8 cellular contexts compared by ENCODE assay signal in the genomic region with DNA sequence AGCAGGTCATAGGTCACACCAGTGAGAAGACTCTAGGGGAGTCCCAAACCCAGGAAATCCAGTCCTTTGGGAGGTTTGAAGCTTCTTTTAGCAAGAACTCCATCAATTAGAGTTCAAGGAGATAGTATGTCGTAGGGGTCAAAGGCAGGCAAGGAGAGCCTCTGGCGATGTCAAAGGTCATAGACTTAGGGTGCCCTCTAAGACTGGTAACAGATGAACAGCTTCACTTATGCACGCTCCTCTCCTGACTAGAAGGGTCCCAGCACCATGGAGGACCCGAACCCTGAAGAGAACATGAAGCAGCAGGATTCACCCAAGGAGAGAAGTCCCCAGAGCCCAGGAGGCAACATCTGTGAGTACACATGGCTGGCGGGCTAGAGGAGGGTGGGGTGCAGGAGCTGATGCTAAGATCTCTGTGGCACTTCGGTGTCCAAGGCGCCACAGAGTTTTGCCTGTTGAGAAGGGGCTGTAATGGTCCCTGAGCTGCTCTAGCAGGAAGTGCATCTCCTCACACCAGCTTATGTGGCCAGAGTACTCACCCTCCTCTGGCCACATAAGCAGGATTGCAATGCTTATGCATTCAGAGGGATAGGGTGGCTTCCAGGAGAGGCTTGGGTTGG. TPM values are rescaled to one million over a fixed set of nuclear protein-coding genes. Genes with fewer than 3 reads are reported as not detected.
DNase-seq lines count a peak whose midpoint lies in the region; ATAC-seq, FAIRE-seq and TF ChIP-seq lines count a peak whose summit lies in the region.

No MANE protein-coding gene starts in this region.

- peak overlapping the region; percentile 81 for H3K4me2 ChIP-seq in SU-DHL-6 (ENCODE audit: low read depth, low read length, poor library complexity, severe bottlenecking)

- H3K4me3 ChIP-seq in SU-DHL-6 (ENCODE audit: insufficient read depth, low read length, poor library complexity, severe bottlenecking): peak overlapping the region; percentile 81
- peak overlapping the region; percentile 39 to 82 (median 74) for H3K4me3 ChIP-seq in esophagus squamous epithelium
- H3K4me3 ChIP-seq in retinal pigment epithelial cell (ENCODE audit: low read length): peak overlapping the region; percentile 79

- H3K27ac ChIP-seq in SU-DHL-6 (ENCODE audit: low read depth, low read length): peak overlapping the region; percentile 79
- peak overlapping the region; percentile 91 to 99 (median 98) for H3K27ac ChIP-seq in esophagus squamous epithelium

- H3K9me3 ChIP-seq in SU-DHL-6 (ENCODE audit: insufficient read depth, low read length) (no peaks in the 10 kb centered on the region), esophagus squamous epithelium (no peaks in the 10 kb centered on the region)

- DNase-seq in GM12892 (ENCODE audit: insufficient read length) (no peak), esophagus squamous epithelium (lab: John Stamatoyannopoulos, UW) (no peak), retinal pigment epithelial cell (ENCODE audit: low read depth) (no peak), mucosa of gallbladder (ENCODE audit: low spot score) (no peak), NCI-H2227 treated with DMSO at 0.1 percent for 48 hours (lab: John Stamatoyannopoulos, UW) (no peak), SHP77 treated with DMSO at 0.1 percent for 48 hours (lab: John Stamatoyannopoulos, UW) (no peak), sciatic nerve (ENCODE audit: low spot score) (no peak)

- 13 to 15% methylated on average over 5 to 6 of the region's 7 CpGs for WGBS in esophagus squamous epithelium, 2 donors

- intact Hi-C loops in esophagus squamous epithelium (cut with DNase I) (loop anchor here (10.0 kb wide), 1 partner anchor 62 kb away; a partner anchor contains a TSS), sciatic nerve (cut with DNase I) (loop anchor here (10.0 kb wide), 1 partner anchor 58 kb away; no protein-coding TSS in a partner anchor)

- H4K20me1 ChIP-seq in SU-DHL-6 (ENCODE audit: low read depth, low read length): no peaks in the 10 kb centered on the region

- no peaks in the 10 kb centered on the region for H3K36me3 ChIP-seq in SU-DHL-6 (ENCODE audit: low read length)
- peaks cover 13 to 64% (median 22%) of the 10 kb centered on the region in 3 donors for H3K36me3 ChIP-seq in esophagus squamous epithelium

- H2AFZ ChIP-seq in SU-DHL-6 (ENCODE audit: low read depth, low read length, severe bottlenecking): peak overlapping the region; percentile 88

- H3F3A ChIP-seq in SU-DHL-6 (ENCODE audit: insufficient read depth): peaks cover 8% of the 10 kb centered on the region; the same call in 1 of the 2 replicates

- TF ChIP-seq POLR2A in GM12892 (IDR thresholded peaks at IDR 0.05; ENCODE audit: low read depth, low read length) (no peak), esophagus squamous epithelium (IDR thresholded peaks at IDR 0.05) (no peak)

- peak overlapping the region; percentile 79 for H3K9ac ChIP-seq in SU-DHL-6 (ENCODE audit: low read length)

- peaks cover 27 to 54% (median 29%) of the 10 kb centered on the region in 3 donors for H3K4me1 ChIP-seq in esophagus squamous epithelium

- FAIRE-seq in GM12892 (lab: Jason Lieb, UNC): peak; percentile 21

- no peaks in the 10 kb centered on the region for H3K27me3 ChIP-seq in SU-DHL-6 (ENCODE audit: low read length)
- no peaks in the 10 kb centered on the region for H3K27me3 ChIP-seq in esophagus squamous epithelium

- ATAC-seq in sciatic nerve: no peak

- TF ChIP-seq CTCF in SU-DHL-6 (IDR thresholded peaks at IDR 0.05; ENCODE audit: insufficient read depth, low read length, poor library complexity, severe bottlenecking): no peak
- no peak for TF ChIP-seq CTCF in esophagus squamous epithelium (IDR thresholded peaks at IDR 0.05)
- no peak for TF ChIP-seq CTCF in retinal pigment epithelial cell (conservative IDR thresholded peaks at IDR 0.05; ENCODE audit: low read depth, low read length)

- peaks cover 15% of the 10 kb centered on the region for H3K79me2 ChIP-seq in SU-DHL-6 (ENCODE audit: insufficient read depth, low read length)

- H3K9me2 ChIP-seq in SU-DHL-6 (replicated peaks; ENCODE audit: insufficient read depth, low read length): no peaks in the 10 kb centered on the region

RNA-seq across cellular contexts. Expression of a gene that starts 0.6 kb away (rescaled TPM):
- 7.1 TPM for polyA plus RNA-seq in GM12892 (2012; ENCODE audit: missing spikeins)
- total RNA-seq in esophagus squamous epithelium: 10 to 100 TPM in 2 of 4 donors, 1 to 10 TPM in 2; 4.2 to 16.8 (median 10.0) TPM
- 17.9 TPM for total RNA-seq in mucosa of gallbladder
- total RNA-seq in sciatic nerve: 14.3 TPM

RNA-seq across cellular contexts. Expression of a gene that starts 1.0 kb away (rescaled TPM):
- polyA plus RNA-seq in GM12892 (2012; ENCODE audit: missing spikeins): 4.8 TPM
- 10 to 100 TPM in 3 of 4 donors, 1 to 10 TPM in 1; 9.6 to 18.4 (median 15.1) TPM for total RNA-seq in esophagus squamous epithelium
- total RNA-seq in mucosa of gallbladder: 35.7 TPM
- total RNA-seq in sciatic nerve: 22.2 TPM

RNA-seq across cellular contexts. Expression of a gene that starts 14.9 kb away (rescaled TPM):
- polyA plus RNA-seq in GM12892 (2012; ENCODE audit: missing spikeins): 0.34 TPM
- total RNA-seq in esophagus squamous epithelium (under 1 TPM in 1 of 4 donors, not detected in 3; 0.38 TPM), mucosa of gallbladder (0.52 TPM), sciatic nerve (0.58 TPM)

RNA-seq across cellular contexts. Expression of a gene that starts 21.4 kb away (rescaled TPM):
- 0.89 TPM for polyA plus RNA-seq in GM12892 (2012; ENCODE audit: missing spikeins)
- total RNA-seq in esophagus squamous epithelium: 10 to 100 TPM in 2 of 4 donors, 1 to 10 TPM in 2; 1.9 to 23.3 (median 9.3) TPM
- total RNA-seq in mucosa of gallbladder: 13.3 TPM
- 8.0 TPM for total RNA-seq in sciatic nerve

RNA-seq across cellular contexts. Expression of a gene that starts 21.6 kb away (rescaled TPM):
- polyA plus RNA-seq in GM12892 (2012; ENCODE audit: missing spikeins): 23.5 TPM
- total RNA-seq in esophagus squamous epithelium (10 to 100 TPM; 12.3 to 23.8 (median 18.6) TPM), mucosa of gallbladder (33.6 TPM), sciatic nerve (24.8 TPM)
